13 cellular contexts compared by ENCODE assay signal in the genomic region with DNA sequence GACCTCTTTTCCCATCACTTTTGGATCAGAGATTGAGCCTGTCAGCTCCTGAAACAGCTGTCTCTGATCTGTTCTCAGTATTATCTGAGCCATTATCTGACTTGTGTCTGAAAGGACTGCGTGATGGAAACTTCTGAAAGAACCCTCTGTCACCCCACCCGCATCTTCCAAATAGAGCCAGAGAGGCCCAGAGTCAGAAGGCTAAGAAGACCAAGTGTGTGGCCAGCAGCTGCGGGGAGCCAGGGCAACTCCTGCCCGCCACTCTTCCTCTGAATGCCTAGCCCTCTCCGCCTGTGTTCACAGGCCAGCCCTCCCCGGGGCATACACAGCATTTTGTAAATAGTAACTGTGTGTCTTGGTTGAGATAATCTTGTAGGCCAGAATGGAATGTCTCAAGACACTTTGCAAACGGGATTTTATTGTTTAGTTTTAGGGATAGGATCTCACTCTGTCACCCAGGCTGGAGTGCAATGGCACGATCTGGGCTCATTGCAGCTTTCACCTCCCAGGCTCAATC.
A peak's percentile ranks its signal among the peaks of the same experiment; 100 is the strongest.
DNase-seq lines count a peak whose midpoint lies in the region; ATAC-seq, FAIRE-seq and TF ChIP-seq lines count a peak whose summit lies in the region.
"Had no signal": no experiment of that assay in that cellular context is flagged by ENCODE, and none has a peak within 500 bp of the region (broad histone marks: within the 10 kb centered on the region; RNA-seq: fewer than 3 reads in every experiment).

No MANE protein-coding gene starts in this region.

- no peaks in the 10 kb centered on the region for H3K27me3 ChIP-seq in Caco-2 (replicated peaks; ENCODE audit: control insufficient read depth, insufficient read depth, low read length)
- H3K27me3 ChIP-seq in ascending aorta, result no peaks in the 10 kb centered on the region

- no TSS peak for BruUV-seq in Caco-2 (replicated peaks; lab: Mats Ljungman, UMichigan)

- CTCF ChIA-PET in Caco-2 (lab: Charles Lee), result no interaction called here

- DNase-seq in Caco-2 (peak; percentile 66 to 69), ascending aorta (ENCODE audit: low spot score in 2 of 2) (no peak), kidney (peak; percentile 79), sciatic nerve (ENCODE audit: low spot score) (no peak), Kasumi-1 (lab: John Stamatoyannopoulos, UW) (no peak), NCI-H446 (lab: John Stamatoyannopoulos, UW) (no peak)
- DNase-seq in stimulated activated naive CD4-positive, alpha-beta T cell (lab: John Stamatoyannopoulos, UW), result no peak
- DNase-seq: DMS79 treated with DMSO at 0.1 percent for 48 hours; effector CD4-positive, alpha-beta T cell; Karpas-422; NCI-H2081 treated with DMSO at 0.1 percent for 48 hours had no signal

- ATAC-seq in sciatic nerve (peak; percentile 62), HG03565 (IDR thresholded peaks at IDR 0.05; ENCODE audit: unreplicated experiment) (no peak)

- peak overlapping the region; percentile 79 to 81 for H3K27ac ChIP-seq in ascending aorta
- no peak overlapping the region for H3K27ac ChIP-seq in kidney (ENCODE audit: low read depth in 2 of 2, low read length in 2 of 2)

- no peak for FAIRE-seq in kidney (lab: Jason Lieb, UNC)
- FAIRE-seq: GM12891 had no signal

- peaks cover 29% of the 10 kb centered on the region for H3K4me1 Mint-ChIP-seq in Caco-2 (ENCODE audit: low read depth, unreplicated experiment)

- H3K4me1 ChIP-seq in Caco-2 (peaks cover 44% of the 10 kb centered on the region), ascending aorta (peaks cover 0 to 30% of the 10 kb centered on the region in 2 donors), kidney (ENCODE audit: control insufficient read depth in 1 of 2, insufficient read depth in 1 of 2, low read depth in 1 of 2, low read length in 2 of 2) (peaks cover 5 to 9% of the 10 kb centered on the region in 2 donors)

- TF ChIP-seq CTCF in Caco-2 (IDR thresholded peaks at IDR 0.05; ENCODE audit: insufficient read depth in 1 of 2, low read depth in 1 of 2, low read length in 1 of 2, severe bottlenecking in 1 of 2, unreplicated experiment in 1 of 2), result no peak
- no peak for TF ChIP-seq CTCF in ascending aorta (IDR thresholded peaks at IDR 0.05)
- TF ChIP-seq CTCF in kidney (IDR thresholded peaks at IDR 0.05; ENCODE audit: borderline replicate concordance, extremely low read depth, insufficient read depth), result no peak

- H3K36me3 Mint-ChIP-seq in Caco-2 (ENCODE audit: insufficient read depth, unreplicated experiment), result peaks cover 18% of the 10 kb centered on the region

- peak overlapping the region; percentile 49 for H3K4me3 Mint-ChIP-seq in Caco-2 (ENCODE audit: unreplicated experiment)

- H3K9me3 Mint-ChIP-seq in Caco-2 (ENCODE audit: unreplicated experiment), result no peaks in the 10 kb centered on the region

- H3K4me3 ChIP-seq in Caco-2 (ENCODE audit: low read depth, low read length), result no peak overlapping the region
- H3K4me3 ChIP-seq in ascending aorta, result no peak overlapping the region
- no peak overlapping the region for H3K4me3 ChIP-seq in kidney (ENCODE audit: low read length in 2 of 2)

- H3K27ac Mint-ChIP-seq in Caco-2 (ENCODE audit: unreplicated experiment), result peak overlapping the region; percentile 95

- POLR2A ChIA-PET in Caco-2 (lab: Charles Lee), result interaction anchor here (0.7 kb wide), 1 partner anchor 127 kb away, joined by 6 read pairs; no protein-coding TSS in a partner anchor

- H3K9me3 ChIP-seq in Caco-2 (no peaks in the 10 kb centered on the region), ascending aorta (no peaks in the 10 kb centered on the region), kidney (ENCODE audit: control insufficient read depth in 1 of 2, low read length in 2 of 2) (no peaks in the 10 kb centered on the region)

- intact Hi-C loops in Caco-2 (cut with micrococcal nuclease; ENCODE audit: unreplicated experiment), result loop anchor here (2.0 kb wide), 1 partner anchor 36 kb away; no protein-coding TSS in a partner anchor
- intact Hi-C loops in ascending aorta (cut with DNase I), result no loop called here
- intact Hi-C loops in kidney (cut with DNase I), result no loop called here
- intact Hi-C loops in sciatic nerve (cut with DNase I), result no loop called here

- H3K9ac ChIP-seq in kidney (ENCODE audit: low read length in 2 of 2), result no peak overlapping the region

- H3K27me3 Mint-ChIP-seq in Caco-2 (ENCODE audit: insufficient read depth, unreplicated experiment), result no peaks in the 10 kb centered on the region

- peaks cover 1% of the 10 kb centered on the region; the same call in 1 of the 2 replicates for H3K36me3 ChIP-seq in Caco-2 (ENCODE audit: control insufficient read depth, insufficient read depth, low read length)
- H3K36me3 ChIP-seq in ascending aorta, result no peaks in the 10 kb centered on the region
- H3K36me3 ChIP-seq in kidney (ENCODE audit: control insufficient read depth in 1 of 2, insufficient read depth in 2 of 2, low read length in 2 of 2), result no peaks in the 10 kb centered on the region

Comparison
In these comparisons a context has a peak if more than half of its experiments do, and no peak if none do; other contexts are left out.
1. DNase-seq: peak in Caco-2 (2 of 2) and kidney (single experiment); none in ascending aorta (0 of 2), sciatic nerve (single experiment), Kasumi-1 (0 of 2), NCI-H446 (0 of 2) and stimulated activated naive CD4-positive, alpha-beta T cell (0 of 6).
2. H3K27ac ChIP-seq: peak in ascending aorta (2 of 2); none in kidney (0 of 2).